1 cellular context compared by ENCODE assay signal in the genomic region with DNA sequence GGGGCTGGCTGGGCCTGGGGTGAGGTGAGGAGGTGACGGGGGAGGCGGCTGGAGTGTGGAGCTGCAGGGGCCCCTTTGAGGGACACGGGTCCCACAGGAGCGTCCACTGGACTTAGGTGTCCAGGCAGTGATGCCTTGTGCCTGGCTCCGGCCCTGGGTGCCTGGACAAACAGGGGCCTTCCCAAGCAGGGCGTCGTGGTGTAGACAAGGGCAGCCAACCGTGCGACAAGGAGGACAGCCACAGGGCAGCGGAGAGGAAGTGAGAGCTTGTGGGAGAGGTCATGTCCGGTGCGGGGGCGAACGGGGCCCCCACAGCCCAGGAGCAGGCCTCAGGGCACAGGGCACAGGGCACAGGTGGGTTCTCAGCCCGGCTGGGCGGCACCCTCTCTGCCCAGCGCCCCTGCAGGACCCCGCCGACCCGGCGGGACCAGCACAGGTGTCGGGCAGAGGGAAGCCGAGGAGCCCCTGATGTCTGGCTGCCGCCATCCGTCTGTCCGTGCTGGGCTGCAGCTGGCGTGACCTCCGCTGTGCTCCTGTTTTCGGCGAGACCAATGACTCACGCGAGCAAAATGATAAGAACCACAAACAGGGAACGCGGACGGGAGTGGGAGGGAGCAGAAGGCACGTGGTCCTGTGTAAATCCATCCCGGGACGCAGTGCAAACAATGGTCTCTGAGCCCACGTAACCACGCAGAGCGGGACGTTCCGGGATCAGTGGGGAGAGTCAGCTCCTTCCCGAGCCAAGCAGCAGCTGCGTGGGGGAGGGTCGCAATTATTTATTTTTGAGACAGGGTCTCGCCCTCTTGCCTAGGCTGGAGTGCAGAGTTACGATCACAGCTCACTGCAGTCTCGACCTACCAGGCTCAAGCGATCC.
TF ChIP-seq lines count a peak whose summit lies in the region.

No MANE protein-coding gene starts in this region.

TF ChIP-seq in GM12878, 131 proteins besides CTCF, POLR2A, EP300 and RAD21 (continued from another document):
- TF ChIP-seq, protein P1, sequence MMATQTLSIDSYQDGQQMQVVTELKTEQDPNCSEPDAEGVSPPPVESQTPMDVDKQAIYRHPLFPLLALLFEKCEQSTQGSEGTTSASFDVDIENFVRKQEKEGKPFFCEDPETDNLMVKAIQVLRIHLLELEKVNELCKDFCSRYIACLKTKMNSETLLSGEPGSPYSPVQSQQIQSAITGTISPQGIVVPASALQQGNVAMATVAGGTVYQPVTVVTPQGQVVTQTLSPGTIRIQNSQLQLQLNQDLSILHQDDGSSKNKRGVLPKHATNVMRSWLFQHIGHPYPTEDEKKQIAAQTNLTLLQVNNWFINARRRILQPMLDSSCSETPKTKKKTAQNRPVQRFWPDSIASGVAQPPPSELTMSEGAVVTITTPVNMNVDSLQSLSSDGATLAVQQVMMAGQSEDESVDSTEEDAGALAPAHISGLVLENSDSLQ (IDR thresholded peaks at IDR 0.05), result no peak
- TF ChIP-seq ZNF24 (IDR thresholded peaks at IDR 0.05) (peak; percentile 44; the same call in 1 of the 2 replicates), EED (IDR thresholded peaks at IDR 0.05; ENCODE audit: low read depth) (peak; percentile 96), HDGF (IDR thresholded peaks at IDR 0.05) (peak; percentile 40; the same call in 1 of the 2 replicates), NFYA (IDR thresholded peaks at IDR 0.05; ENCODE audit: borderline replicate concordance, low read depth, low read length) (no peak), NRF1 (conservative IDR thresholded peaks at IDR 0.05; ENCODE audit: low read depth, low read length) (no peak), MTA2 (IDR thresholded peaks at IDR 0.05; ENCODE audit: low read depth) (peak; percentile 87), KDM1A (IDR thresholded peaks at IDR 0.05; ENCODE audit: borderline replicate concordance) (no peak), NFXL1 (IDR thresholded peaks at IDR 0.05; ENCODE audit: borderline replicate concordance) (no peak), BHLHE40 (IDR thresholded peaks at IDR 0.05; ENCODE audit: borderline replicate concordance in 1 of 2, low read depth in 2 of 2, low read length in 1 of 2) (peak; percentile 90 to 94), ESRRA (IDR thresholded peaks at IDR 0.05; ENCODE audit: low read length) (no peak), RBBP5 (conservative IDR thresholded peaks at IDR 0.05) (no peak), SUPT20H (IDR thresholded peaks at IDR 0.05; ENCODE audit: borderline replicate concordance, control insufficient read depth, low read depth, low read length) (no peak), GATAD2B (conservative IDR thresholded peaks at IDR 0.05; ENCODE audit: low read depth) (peak; percentile 99), RB1 (IDR thresholded peaks at IDR 0.05; ENCODE audit: borderline replicate concordance) (no peak), FOS (IDR thresholded peaks at IDR 0.05; ENCODE audit: borderline replicate concordance, extremely low read depth, insufficient read length) (no peak), POLR2AphosphoS5 (IDR thresholded peaks at IDR 0.05; ENCODE audit: low read length) (no peak; the same call in 1 of the 2 replicates)
- TF ChIP-seq, protein P2, sequence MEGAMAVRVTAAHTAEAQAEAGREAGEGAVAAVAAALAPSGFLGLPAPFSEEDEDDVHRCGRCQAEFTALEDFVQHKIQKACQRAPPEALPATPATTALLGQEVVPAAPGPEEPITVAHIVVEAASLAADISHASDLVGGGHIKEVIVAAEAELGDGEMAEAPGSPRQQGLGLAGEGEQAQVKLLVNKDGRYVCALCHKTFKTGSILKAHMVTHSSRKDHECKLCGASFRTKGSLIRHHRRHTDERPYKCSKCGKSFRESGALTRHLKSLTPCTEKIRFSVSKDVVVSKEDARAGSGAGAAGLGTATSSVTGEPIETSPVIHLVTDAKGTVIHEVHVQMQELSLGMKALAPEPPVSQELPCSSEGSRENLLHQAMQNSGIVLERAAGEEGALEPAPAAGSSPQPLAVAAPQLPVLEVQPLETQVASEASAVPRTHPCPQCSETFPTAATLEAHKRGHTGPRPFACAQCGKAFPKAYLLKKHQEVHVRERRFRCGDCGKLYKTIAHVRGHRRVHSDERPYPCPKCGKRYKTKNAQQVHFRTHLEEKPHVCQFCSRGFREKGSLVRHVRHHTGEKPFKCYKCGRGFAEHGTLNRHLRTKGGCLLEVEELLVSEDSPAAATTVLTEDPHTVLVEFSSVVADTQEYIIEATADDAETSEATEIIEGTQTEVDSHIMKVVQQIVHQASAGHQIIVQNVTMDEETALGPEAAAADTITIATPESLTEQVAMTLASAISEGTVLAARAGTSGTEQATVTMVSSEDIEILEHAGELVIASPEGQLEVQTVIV (IDR thresholded peaks at IDR 0.05; ENCODE audit: borderline replicate concordance, partially characterized antibody), result no peak
- TF ChIP-seq, protein P3, sequence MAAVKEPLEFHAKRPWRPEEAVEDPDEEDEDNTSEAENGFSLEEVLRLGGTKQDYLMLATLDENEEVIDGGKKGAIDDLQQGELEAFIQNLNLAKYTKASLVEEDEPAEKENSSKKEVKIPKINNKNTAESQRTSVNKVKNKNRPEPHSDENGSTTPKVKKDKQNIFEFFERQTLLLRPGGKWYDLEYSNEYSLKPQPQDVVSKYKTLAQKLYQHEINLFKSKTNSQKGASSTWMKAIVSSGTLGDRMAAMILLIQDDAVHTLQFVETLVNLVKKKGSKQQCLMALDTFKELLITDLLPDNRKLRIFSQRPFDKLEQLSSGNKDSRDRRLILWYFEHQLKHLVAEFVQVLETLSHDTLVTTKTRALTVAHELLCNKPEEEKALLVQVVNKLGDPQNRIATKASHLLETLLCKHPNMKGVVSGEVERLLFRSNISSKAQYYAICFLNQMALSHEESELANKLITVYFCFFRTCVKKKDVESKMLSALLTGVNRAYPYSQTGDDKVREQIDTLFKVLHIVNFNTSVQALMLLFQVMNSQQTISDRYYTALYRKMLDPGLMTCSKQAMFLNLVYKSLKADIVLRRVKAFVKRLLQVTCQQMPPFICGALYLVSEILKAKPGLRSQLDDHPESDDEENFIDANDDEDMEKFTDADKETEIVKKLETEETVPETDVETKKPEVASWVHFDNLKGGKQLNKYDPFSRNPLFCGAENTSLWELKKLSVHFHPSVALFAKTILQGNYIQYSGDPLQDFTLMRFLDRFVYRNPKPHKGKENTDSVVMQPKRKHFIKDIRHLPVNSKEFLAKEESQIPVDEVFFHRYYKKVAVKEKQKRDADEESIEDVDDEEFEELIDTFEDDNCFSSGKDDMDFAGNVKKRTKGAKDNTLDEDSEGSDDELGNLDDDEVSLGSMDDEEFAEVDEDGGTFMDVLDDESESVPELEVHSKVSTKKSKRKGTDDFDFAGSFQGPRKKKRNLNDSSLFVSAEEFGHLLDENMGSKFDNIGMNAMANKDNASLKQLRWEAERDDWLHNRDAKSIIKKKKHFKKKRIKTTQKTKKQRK (IDR thresholded peaks at IDR 0.05; ENCODE audit: low read depth, low read length), result no peak
- TF ChIP-seq, protein P4, sequence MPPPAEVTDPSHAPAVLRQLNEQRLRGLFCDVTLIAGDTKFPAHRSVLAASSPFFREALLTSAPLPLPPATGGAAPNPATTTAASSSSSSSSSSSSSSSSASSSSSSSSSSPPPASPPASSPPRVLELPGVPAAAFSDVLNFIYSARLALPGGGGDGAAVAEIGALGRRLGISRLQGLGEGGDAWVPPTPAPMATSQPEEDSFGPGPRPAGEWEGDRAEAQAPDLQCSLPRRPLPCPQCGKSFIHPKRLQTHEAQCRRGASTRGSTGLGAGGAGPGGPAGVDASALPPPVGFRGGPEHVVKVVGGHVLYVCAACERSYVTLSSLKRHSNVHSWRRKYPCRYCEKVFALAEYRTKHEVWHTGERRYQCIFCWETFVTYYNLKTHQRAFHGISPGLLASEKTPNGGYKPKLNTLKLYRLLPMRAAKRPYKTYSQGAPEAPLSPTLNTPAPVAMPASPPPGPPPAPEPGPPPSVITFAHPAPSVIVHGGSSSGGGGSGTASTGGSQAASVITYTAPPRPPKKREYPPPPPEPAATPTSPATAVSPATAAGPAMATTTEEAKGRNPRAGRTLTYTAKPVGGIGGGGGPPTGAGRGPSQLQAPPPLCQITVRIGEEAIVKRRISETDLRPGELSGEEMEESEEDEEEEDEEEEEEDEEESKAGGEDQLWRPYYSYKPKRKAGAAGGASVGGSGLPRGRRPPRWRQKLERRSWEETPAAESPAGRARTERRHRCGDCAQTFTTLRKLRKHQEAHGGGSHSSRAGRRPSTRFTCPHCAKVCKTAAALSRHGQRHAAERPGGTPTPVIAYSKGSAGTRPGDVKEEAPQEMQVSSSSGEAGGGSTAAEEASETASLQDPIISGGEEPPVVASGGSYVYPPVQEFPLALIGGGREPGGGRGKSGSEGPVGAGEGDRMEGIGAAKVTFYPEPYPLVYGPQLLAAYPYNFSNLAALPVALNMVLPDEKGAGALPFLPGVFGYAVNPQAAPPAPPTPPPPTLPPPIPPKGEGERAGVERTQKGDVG (CRISPR knock-in tag; IDR thresholded peaks at IDR 0.05), result no peak
